In genomic region chr10:98060079-98060478, GRCh38 we compare ENCODE assay signal across 1 cellular context.
TF ChIP-seq lines count a peak whose summit lies in the region.

No MANE protein-coding gene starts in this region.

TF ChIP-seq in GM23338, 12 proteins besides CTCF, POLR2A, EP300 and RAD21 (continued from another document):
- TF ChIP-seq REST (IDR thresholded peaks at IDR 0.05; ENCODE audit: unreplicated experiment), result peak; percentile 43
